ENCODE assay signal across 1 cellular context in the genomic region with DNA sequence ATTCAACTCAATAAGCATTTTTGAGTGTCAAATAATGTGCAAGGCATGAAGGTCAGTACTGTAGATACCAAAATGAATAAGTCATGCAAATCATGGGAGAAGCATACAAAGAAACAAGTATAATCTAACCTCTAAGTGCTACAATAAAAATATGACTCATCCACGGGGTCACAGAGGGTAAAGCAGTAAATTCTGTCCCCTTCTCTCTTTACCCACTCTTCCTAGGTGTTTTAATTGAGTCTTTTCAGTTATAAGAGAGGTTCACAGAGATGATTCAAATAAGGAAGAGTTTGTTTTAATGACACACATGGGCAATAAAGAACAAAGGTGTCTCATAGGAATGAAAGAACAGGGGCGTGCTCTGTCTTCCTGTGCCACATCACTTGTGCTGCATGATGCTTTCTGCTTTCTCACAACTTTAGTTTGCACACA.
A peak's percentile ranks its signal among the peaks of the same experiment; 100 is the strongest.
TF ChIP-seq lines count a peak whose summit lies in the region.

No MANE protein-coding gene starts in this region.

TF ChIP-seq in HCT116, 20 proteins besides CTCF, POLR2A, EP300 and RAD21 (continued from another document):
- TF ChIP-seq, protein P1, sequence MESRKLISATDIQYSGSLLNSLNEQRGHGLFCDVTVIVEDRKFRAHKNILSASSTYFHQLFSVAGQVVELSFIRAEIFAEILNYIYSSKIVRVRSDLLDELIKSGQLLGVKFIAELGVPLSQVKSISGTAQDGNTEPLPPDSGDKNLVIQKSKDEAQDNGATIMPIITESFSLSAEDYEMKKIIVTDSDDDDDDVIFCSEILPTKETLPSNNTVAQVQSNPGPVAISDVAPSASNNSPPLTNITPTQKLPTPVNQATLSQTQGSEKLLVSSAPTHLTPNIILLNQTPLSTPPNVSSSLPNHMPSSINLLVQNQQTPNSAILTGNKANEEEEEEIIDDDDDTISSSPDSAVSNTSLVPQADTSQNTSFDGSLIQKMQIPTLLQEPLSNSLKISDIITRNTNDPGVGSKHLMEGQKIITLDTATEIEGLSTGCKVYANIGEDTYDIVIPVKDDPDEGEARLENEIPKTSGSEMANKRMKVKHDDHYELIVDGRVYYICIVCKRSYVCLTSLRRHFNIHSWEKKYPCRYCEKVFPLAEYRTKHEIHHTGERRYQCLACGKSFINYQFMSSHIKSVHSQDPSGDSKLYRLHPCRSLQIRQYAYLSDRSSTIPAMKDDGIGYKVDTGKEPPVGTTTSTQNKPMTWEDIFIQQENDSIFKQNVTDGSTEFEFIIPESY (IDR thresholded peaks at IDR 0.05; ENCODE audit: extremely low read depth, insufficient replicate concordance, low read length) = no peak
- TF ChIP-seq SP1 (IDR thresholded peaks at IDR 0.05; ENCODE audit: low read depth) = peak; percentile 82
- TF ChIP-seq, protein P2, sequence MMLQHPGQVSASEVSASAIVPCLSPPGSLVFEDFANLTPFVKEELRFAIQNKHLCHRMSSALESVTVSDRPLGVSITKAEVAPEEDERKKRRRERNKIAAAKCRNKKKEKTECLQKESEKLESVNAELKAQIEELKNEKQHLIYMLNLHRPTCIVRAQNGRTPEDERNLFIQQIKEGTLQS (IDR thresholded peaks at IDR 0.05) = 0 out of 2 replicates have a peak, but pooled peaks have one; percentile 10
- TF ChIP-seq ELF1 (IDR thresholded peaks at IDR 0.05; ENCODE audit: borderline replicate concordance, low read depth) = no peak
- peak; percentile 26; the same call in 1 of the 2 replicates for TF ChIP-seq CBX3 (IDR thresholded peaks at IDR 0.05; ENCODE audit: low read depth)
- peak; percentile 65; the same call in 1 of the 2 replicates for TF ChIP-seq SIN3A (IDR thresholded peaks at IDR 0.05; ENCODE audit: low read depth)
- peak; percentile 62; the same call in 1 of the 2 replicates for TF ChIP-seq SRF (IDR thresholded peaks at IDR 0.05; ENCODE audit: low read depth)
- no peak for TF ChIP-seq ZNF274 (IDR thresholded peaks at IDR 0.05; ENCODE audit: low read depth, low read length)
- peak; percentile 85 for TF ChIP-seq JUND (IDR thresholded peaks at IDR 0.05)
- TF ChIP-seq CEBPB (IDR thresholded peaks at IDR 0.05; ENCODE audit: low read depth) = peak; percentile 33; the same call in 1 of the 2 replicates
- no peak for TF ChIP-seq EZH2phosphoT487 (IDR thresholded peaks at IDR 0.05; ENCODE audit: borderline replicate concordance)
- TF ChIP-seq MAX (IDR thresholded peaks at IDR 0.05) = peak; percentile 51; the same call in 1 of the 2 replicates
- TF ChIP-seq TCF7L2 (IDR thresholded peaks at IDR 0.05; ENCODE audit: borderline replicate concordance, extremely low read depth, insufficient read depth, insufficient read length) = peak; percentile 70
- no peak for TF ChIP-seq EZH2 (IDR thresholded peaks at IDR 0.05)
